Comparison of ENCODE assay signal across 1 cellular context in the genomic region with DNA sequence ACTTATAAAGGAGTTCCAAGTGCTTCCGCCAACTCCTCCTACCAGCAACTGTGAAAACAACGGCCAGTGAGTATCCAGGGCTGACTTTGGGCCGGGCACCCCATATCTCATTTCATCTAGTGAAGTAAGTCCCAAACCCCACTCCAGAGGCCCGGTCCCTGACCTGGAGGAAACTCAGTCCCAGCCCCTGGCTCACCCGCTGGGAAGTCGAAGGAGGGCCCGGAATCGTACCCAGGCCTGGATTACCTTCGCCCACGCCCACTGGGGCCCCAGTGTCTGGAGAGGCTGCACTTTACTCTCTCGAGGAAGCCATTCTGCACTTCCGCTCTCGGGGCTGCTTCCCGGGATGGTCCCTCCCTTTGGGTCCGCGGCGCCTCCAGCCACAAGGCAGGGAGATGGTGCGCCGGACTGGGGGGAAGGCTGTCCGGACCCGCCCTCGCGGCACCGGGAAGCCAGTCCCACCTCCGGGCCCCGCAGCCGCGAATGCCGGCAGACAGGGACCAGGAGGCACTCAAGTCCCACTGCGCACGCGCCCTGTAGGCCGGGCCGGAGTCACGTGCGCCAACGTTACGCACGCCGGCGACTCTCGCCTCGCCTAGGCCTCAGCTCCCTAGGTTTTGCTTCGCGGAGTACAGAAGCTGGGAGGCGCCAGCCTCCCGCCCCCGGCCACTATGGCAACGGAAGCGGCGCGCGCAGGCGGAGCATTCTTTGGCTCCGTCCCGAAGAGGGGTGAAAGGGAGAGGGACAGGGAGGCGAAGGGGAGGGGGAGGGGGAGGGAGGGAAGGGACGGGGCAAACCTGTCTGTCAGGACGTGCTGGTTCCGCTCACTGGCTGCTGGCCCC.
TF ChIP-seq lines count a peak whose summit lies in the region.

A gene with protein sequence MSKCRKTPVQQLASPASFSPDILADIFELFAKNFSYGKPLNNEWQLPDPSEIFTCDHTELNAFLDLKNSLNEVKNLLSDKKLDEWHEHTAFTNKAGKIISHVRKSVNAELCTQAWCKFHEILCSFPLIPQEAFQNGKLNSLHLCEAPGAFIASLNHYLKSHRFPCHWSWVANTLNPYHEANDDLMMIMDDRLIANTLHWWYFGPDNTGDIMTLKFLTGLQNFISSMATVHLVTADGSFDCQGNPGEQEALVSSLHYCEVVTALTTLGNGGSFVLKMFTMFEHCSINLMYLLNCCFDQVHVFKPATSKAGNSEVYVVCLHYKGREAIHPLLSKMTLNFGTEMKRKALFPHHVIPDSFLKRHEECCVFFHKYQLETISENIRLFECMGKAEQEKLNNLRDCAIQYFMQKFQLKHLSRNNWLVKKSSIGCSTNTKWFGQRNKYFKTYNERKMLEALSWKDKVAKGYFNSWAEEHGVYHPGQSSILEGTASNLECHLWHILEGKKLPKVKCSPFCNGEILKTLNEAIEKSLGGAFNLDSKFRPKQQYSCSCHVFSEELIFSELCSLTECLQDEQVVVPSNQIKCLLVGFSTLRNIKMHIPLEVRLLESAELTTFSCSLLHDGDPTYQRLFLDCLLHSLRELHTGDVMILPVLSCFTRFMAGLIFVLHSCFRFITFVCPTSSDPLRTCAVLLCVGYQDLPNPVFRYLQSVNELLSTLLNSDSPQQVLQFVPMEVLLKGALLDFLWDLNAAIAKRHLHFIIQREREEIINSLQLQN (minus strand): TSS at position 513 of the 842 bp plus-strand sequence. CDS start 3,482 bp downstream, outside the sequence.

TF ChIP-seq in HepG2, 621 proteins besides CTCF, POLR2A, EP300 and RAD21 (continued from another document and continues in another):
- TF ChIP-seq, protein P1, sequence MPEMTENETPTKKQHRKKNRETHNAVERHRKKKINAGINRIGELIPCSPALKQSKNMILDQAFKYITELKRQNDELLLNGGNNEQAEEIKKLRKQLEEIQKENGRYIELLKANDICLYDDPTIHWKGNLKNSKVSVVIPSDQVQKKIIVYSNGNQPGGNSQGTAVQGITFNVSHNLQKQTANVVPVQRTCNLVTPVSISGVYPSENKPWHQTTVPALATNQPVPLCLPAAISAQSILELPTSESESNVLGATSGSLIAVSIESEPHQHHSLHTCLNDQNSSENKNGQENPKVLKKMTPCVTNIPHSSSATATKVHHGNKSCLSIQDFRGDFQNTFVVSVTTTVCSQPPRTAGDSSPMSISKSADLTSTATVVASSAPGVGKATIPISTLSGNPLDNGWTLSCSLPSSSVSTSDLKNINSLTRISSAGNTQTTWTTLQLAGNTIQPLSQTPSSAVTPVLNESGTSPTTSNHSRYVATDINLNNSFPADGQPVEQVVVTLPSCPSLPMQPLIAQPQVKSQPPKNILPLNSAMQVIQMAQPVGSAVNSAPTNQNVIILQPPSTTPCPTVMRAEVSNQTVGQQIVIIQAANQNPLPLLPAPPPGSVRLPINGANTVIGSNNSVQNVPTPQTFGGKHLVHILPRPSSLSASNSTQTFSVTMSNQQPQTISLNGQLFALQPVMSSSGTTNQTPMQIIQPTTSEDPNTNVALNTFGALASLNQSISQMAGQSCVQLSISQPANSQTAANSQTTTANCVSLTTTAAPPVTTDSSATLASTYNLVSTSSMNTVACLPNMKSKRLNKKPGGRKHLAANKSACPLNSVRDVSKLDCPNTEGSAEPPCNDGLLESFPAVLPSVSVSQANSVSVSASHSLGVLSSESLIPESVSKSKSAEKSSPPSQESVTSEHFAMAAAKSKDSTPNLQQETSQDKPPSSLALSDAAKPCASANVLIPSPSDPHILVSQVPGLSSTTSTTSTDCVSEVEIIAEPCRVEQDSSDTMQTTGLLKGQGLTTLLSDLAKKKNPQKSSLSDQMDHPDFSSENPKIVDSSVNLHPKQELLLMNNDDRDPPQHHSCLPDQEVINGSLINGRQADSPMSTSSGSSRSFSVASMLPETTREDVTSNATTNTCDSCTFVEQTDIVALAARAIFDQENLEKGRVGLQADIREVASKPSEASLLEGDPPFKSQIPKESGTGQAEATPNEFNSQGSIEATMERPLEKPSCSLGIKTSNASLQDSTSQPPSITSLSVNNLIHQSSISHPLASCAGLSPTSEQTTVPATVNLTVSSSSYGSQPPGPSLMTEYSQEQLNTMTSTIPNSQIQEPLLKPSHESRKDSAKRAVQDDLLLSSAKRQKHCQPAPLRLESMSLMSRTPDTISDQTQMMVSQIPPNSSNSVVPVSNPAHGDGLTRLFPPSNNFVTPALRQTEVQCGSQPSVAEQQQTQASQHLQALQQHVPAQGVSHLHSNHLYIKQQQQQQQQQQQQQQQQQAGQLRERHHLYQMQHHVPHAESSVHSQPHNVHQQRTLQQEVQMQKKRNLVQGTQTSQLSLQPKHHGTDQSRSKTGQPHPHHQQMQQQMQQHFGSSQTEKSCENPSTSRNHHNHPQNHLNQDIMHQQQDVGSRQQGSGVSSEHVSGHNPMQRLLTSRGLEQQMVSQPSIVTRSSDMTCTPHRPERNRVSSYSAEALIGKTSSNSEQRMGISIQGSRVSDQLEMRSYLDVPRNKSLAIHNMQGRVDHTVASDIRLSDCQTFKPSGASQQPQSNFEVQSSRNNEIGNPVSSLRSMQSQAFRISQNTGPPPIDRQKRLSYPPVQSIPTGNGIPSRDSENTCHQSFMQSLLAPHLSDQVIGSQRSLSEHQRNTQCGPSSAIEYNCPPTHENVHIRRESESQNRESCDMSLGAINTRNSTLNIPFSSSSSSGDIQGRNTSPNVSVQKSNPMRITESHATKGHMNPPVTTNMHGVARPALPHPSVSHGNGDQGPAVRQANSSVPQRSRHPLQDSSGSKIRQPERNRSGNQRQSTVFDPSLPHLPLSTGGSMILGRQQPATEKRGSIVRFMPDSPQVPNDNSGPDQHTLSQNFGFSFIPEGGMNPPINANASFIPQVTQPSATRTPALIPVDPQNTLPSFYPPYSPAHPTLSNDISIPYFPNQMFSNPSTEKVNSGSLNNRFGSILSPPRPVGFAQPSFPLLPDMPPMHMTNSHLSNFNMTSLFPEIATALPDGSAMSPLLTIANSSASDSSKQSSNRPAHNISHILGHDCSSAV (CRISPR knock-in tag; IDR thresholded peaks at IDR 0.05; ENCODE audit: borderline replicate concordance) = peak; percentile 90; the same call in 1 of the 2 replicates
- TF ChIP-seq ZC3H13 (CRISPR knock-in tag; IDR thresholded peaks at IDR 0.05) (peak; percentile 82; the same call in 1 of the 2 replicates), HOXD1 (CRISPR knock-in tag; IDR thresholded peaks at IDR 0.05) (peak; percentile 96), ZNF619 (CRISPR knock-in tag; IDR thresholded peaks at IDR 0.05) (0 out of 2 replicates have a peak, but pooled peaks have one; percentile 98), ATF7 (IDR thresholded peaks at IDR 0.05) (no peak), ATF7 (CRISPR knock-in tag; IDR thresholded peaks at IDR 0.05) (peak; percentile 82), KAT8 (CRISPR knock-in tag; IDR thresholded peaks at IDR 0.05) (peak; percentile 93), ZBTB8A (CRISPR knock-in tag; IDR thresholded peaks at IDR 0.05; ENCODE audit: borderline replicate concordance, low read depth) (peak; percentile 83; the same call in 1 of the 2 replicates), ZSCAN31 (CRISPR knock-in tag; IDR thresholded peaks at IDR 0.05; ENCODE audit: low read depth) (peak; percentile 94), HES4 (CRISPR knock-in tag; IDR thresholded peaks at IDR 0.05; ENCODE audit: borderline replicate concordance) (peak; percentile 99), MED1 (CRISPR knock-in tag; IDR thresholded peaks at IDR 0.05) (peak; percentile 76), RNF2 (conservative IDR thresholded peaks at IDR 0.05; ENCODE audit: low read depth) (peak; percentile 99), ZNF790 (CRISPR knock-in tag; IDR thresholded peaks at IDR 0.05; ENCODE audit: borderline replicate concordance) (peak; percentile 96; the same call in 1 of the 2 replicates), MEIS1 (CRISPR knock-in tag; IDR thresholded peaks at IDR 0.05; ENCODE audit: borderline replicate concordance) (peak; percentile 92), ZNF558 (CRISPR knock-in tag; IDR thresholded peaks at IDR 0.05; ENCODE audit: borderline replicate concordance) (peak; percentile 99), GABPB1 (CRISPR knock-in tag; IDR thresholded peaks at IDR 0.05) (peak; percentile 92), ZNF333 (CRISPR knock-in tag; IDR thresholded peaks at IDR 0.05; ENCODE audit: borderline replicate concordance) (peak; percentile 99), STAT5B (CRISPR knock-in tag; IDR thresholded peaks at IDR 0.05) (0 out of 2 replicates have a peak, but pooled peaks have one; percentile 86), ZBTB7B (CRISPR knock-in tag; IDR thresholded peaks at IDR 0.05) (peak; percentile 61; the same call in 1 of the 2 replicates), JDP2 (CRISPR knock-in tag; IDR thresholded peaks at IDR 0.05; ENCODE audit: borderline replicate concordance) (no peak; the same call in 1 of the 2 replicates), TCF7 (IDR thresholded peaks at IDR 0.05; ENCODE audit: low read depth) (no peak), NONO (IDR thresholded peaks at IDR 0.05) (no peak), NONO (CRISPR knock-in tag; conservative IDR thresholded peaks at IDR 0.05) (peak; percentile 94), ZNF546 (CRISPR knock-in tag; conservative IDR thresholded peaks at IDR 0.05) (peak; percentile 98), ZNF282 (IDR thresholded peaks at IDR 0.05; ENCODE audit: partially characterized antibody) (no peak), ZNF367 (CRISPR knock-in tag; IDR thresholded peaks at IDR 0.05; ENCODE audit: borderline replicate concordance) (peak; percentile 88; the same call in 1 of the 2 replicates), SIN3A (IDR thresholded peaks at IDR 0.05; ENCODE audit: borderline replicate concordance, low read depth, low read length) (no peak), MBNL3 (CRISPR knock-in tag; conservative IDR thresholded peaks at IDR 0.05) (no peak), ZNF674 (CRISPR knock-in tag; IDR thresholded peaks at IDR 0.05; ENCODE audit: low read depth) (peak; percentile 97), FOXA1 (IDR thresholded peaks at IDR 0.05) (no peak), FOXA1 (CRISPR knock-in tag; IDR thresholded peaks at IDR 0.05) (peak; percentile 31; the same call in 1 of the 2 replicates), ZBTB20 (CRISPR knock-in tag; IDR thresholded peaks at IDR 0.05; ENCODE audit: borderline replicate concordance, low read depth) (peak; percentile 98), HNF4G (IDR thresholded peaks at IDR 0.05; ENCODE audit: borderline replicate concordance, low read depth, low read length) (peak; percentile 41; the same call in 1 of the 2 replicates), HNF4G (CRISPR knock-in tag; IDR thresholded peaks at IDR 0.05; ENCODE audit: borderline replicate concordance, low read depth) (peak; percentile 76; the same call in 1 of the 2 replicates), ZNF484 (CRISPR knock-in tag; IDR thresholded peaks at IDR 0.05; ENCODE audit: borderline replicate concordance, low read depth) (no peak), NR3C1 (CRISPR knock-in tag; IDR thresholded peaks at IDR 0.05) (no peak), KDM6A (CRISPR knock-in tag; IDR thresholded peaks at IDR 0.05; ENCODE audit: low read depth) (peak; percentile 18; the same call in 1 of the 2 replicates), NCOR1 (IDR thresholded peaks at IDR 0.05; ENCODE audit: borderline replicate concordance, low read length) (peak; percentile 48; the same call in 1 of the 2 replicates)
- TF ChIP-seq, protein P2, sequence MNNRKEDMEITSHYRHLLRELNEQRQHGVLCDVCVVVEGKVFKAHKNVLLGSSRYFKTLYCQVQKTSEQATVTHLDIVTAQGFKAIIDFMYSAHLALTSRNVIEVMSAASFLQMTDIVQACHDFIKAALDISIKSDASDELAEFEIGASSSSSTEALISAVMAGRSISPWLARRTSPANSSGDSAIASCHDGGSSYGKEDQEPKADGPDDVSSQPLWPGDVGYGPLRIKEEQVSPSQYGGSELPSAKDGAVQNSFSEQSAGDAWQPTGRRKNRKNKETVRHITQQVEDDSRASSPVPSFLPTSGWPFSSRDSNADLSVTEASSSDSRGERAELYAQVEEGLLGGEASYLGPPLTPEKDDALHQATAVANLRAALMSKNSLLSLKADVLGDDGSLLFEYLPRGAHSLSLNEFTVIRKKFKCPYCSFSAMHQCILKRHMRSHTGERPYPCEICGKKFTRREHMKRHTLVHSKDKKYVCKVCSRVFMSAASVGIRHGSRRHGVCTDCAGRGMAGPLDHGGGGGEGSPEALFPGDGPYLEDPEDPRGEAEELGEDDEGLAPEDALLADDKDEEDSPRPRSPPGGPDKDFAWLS (CRISPR knock-in tag; IDR thresholded peaks at IDR 0.05; ENCODE audit: borderline replicate concordance) = no peak
- TF ChIP-seq, protein P3, sequence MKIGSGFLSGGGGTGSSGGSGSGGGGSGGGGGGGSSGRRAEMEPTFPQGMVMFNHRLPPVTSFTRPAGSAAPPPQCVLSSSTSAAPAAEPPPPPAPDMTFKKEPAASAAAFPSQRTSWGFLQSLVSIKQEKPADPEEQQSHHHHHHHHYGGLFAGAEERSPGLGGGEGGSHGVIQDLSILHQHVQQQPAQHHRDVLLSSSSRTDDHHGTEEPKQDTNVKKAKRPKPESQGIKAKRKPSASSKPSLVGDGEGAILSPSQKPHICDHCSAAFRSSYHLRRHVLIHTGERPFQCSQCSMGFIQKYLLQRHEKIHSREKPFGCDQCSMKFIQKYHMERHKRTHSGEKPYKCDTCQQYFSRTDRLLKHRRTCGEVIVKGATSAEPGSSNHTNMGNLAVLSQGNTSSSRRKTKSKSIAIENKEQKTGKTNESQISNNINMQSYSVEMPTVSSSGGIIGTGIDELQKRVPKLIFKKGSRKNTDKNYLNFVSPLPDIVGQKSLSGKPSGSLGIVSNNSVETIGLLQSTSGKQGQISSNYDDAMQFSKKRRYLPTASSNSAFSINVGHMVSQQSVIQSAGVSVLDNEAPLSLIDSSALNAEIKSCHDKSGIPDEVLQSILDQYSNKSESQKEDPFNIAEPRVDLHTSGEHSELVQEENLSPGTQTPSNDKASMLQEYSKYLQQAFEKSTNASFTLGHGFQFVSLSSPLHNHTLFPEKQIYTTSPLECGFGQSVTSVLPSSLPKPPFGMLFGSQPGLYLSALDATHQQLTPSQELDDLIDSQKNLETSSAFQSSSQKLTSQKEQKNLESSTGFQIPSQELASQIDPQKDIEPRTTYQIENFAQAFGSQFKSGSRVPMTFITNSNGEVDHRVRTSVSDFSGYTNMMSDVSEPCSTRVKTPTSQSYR (CRISPR knock-in tag; IDR thresholded peaks at IDR 0.05; ENCODE audit: borderline replicate concordance) = peak; percentile 58; the same call in 1 of the 2 replicates
- TF ChIP-seq, protein P4, sequence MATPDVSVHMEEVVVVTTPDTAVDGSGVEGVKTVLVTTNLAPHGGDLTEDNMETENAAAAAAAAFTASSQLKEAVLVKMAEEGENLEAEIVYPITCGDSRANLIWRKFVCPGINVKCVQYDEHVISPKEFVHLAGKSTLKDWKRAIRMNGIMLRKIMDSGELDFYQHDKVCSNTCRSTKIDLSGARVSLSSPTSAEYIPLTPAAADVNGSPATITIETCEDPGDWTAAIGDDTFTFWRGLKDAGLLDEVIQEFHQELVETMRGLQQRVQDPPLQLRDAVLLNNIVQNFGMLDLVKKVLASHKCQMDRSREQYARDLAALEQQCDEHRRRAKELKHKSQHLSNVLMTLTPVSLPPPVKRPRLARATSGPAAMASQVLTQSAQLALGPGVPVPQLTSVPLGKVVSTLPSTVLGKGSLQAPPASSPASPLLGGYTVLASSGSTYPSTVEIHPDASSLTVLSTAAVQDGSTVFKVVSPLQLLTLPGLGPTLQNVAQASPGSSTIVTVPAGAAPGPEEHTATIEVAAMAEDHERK (CRISPR knock-in tag; IDR thresholded peaks at IDR 0.05; ENCODE audit: low read depth) = peak; percentile 84
- TF ChIP-seq, protein P5, sequence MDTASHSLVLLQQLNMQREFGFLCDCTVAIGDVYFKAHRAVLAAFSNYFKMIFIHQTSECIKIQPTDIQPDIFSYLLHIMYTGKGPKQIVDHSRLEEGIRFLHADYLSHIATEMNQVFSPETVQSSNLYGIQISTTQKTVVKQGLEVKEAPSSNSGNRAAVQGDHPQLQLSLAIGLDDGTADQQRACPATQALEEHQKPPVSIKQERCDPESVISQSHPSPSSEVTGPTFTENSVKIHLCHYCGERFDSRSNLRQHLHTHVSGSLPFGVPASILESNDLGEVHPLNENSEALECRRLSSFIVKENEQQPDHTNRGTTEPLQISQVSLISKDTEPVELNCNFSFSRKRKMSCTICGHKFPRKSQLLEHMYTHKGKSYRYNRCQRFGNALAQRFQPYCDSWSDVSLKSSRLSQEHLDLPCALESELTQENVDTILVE (CRISPR knock-in tag; IDR thresholded peaks at IDR 0.05) = peak; percentile 96
